ENCODE assay signal across 34 cellular contexts in the genomic region with DNA sequence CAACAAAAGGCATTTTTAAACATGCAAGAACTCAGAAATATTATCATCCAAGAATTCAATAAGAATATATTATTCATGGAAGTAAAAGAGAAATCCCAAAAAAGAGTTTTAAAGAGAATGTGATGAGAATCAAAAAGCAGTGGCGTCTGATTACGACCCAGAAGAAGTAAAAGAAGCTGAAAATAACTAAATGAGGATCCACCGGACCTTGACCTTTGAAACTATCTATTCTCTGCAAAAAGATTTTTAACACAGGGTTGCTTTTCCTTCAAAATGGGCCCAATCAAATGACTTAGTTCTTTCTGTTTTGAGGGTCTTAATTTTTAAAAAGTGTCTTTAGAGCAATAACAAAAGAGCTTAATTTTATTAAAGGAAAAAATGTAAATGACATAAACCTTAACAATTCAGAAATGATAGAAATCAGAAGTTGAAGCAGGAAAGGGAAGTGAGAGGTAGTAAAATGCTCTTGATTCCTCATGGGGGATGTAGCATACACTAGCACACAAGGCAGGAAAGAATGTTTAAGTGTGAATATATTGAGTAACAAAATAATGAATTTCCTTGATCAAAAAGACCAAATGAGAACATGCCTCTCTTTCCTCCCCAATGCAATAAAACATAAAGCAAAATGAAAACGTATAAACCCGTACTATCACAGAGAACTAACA.
DNase-seq lines count a peak whose midpoint lies in the region; ATAC-seq, FAIRE-seq and TF ChIP-seq lines count a peak whose summit lies in the region.
"Had no signal": no experiment of that assay in that cellular context is flagged by ENCODE, and none has a peak within 500 bp of the region (broad histone marks: within the 10 kb centered on the region; RNA-seq: fewer than 3 reads in every experiment).

No MANE protein-coding gene starts in this region.

- H2AFZ ChIP-seq in osteoblast (ENCODE audit: low read length) = no peak overlapping the region

- H3K9me3 Mint-ChIP-seq in CD14-positive monocyte (peaks cover 2 to 12% (median 3%) of the 10 kb centered on the region in 7 donors), activated B cell treated with CpG ODN at 0.5 μM for 24 hours (no peaks in the 10 kb centered on the region)
- H3K9me3 Mint-ChIP-seq in activated naive CD4-positive, alpha-beta T cell treated with anti-CD3 and anti-CD28 coated beads, Interleukin-2, amount 50 U/mL, for 72 hours = peaks cover 0 to 6% of the 10 kb centered on the region in 2 donors

- H3K9me3 ChIP-seq in osteoblast (ENCODE audit: low read depth, low read length) = no peaks in the 10 kb centered on the region
- H3K9me3 ChIP-seq: esophagus squamous epithelium, gastrocnemius medialis, ovary, thoracic aorta, vagina had no signal

- POLR2A ChIA-PET in activated B cell treated with CpG ODN at 0.5 μM for 24 hours (lab: Charles Lee) = interaction anchor here (0.7 to 1.1 kb wide), 4 partner anchors 10 to 223 kb away, joined by 3 to 6 read pairs (median 3); a partner anchor contains a TSS

- peaks cover 40% of the 10 kb centered on the region for H3K4me1 Mint-ChIP-seq in CD14-positive monocyte
- H3K4me1 Mint-ChIP-seq in activated B cell treated with CpG ODN at 0.5 μM for 24 hours = peaks cover 38% of the 10 kb centered on the region
- H3K4me1 Mint-ChIP-seq: activated naive CD4-positive, alpha-beta T cell treated with anti-CD3 and anti-CD28 coated beads, Interleukin-2, amount 50 U/mL, for 24 hours had no signal

- H3K27me3 ChIP-seq in osteoblast (ENCODE audit: insufficient read depth, low read length) = no peaks in the 10 kb centered on the region
- H3K27me3 ChIP-seq: cardiac muscle cell, esophagus squamous epithelium, gastrocnemius medialis, ovary, vagina had no signal

- H3K36me3 ChIP-seq in osteoblast (ENCODE audit: insufficient read depth, low read length) = no peaks in the 10 kb centered on the region
- H3K36me3 ChIP-seq: cardiac muscle cell, esophagus squamous epithelium, gastrocnemius medialis, ovary, thoracic aorta, vagina had no signal

- no peaks in the 10 kb centered on the region for H3K4me1 ChIP-seq in osteoblast (ENCODE audit: insufficient read depth, low read length)
- H3K4me1 ChIP-seq: esophagus squamous epithelium, gastrocnemius medialis, vagina had no signal

- peaks cover 0 to 3% (median 3%) of the 10 kb centered on the region in 3 donors for H3K27me3 Mint-ChIP-seq in CD14-positive monocyte (ENCODE audit: low read depth in 3 of 3)
- no peaks in the 10 kb centered on the region for H3K27me3 Mint-ChIP-seq in activated B cell treated with CpG ODN at 0.5 μM for 24 hours

- H3K36me3 Mint-ChIP-seq in CD14-positive monocyte (peaks cover 0 to 2% of the 10 kb centered on the region in 2 donors), activated B cell treated with CpG ODN at 0.5 μM for 24 hours (ENCODE audit: low read depth) (no peaks in the 10 kb centered on the region)
- H3K36me3 Mint-ChIP-seq in activated naive CD4-positive, alpha-beta T cell treated with anti-CD3 and anti-CD28 coated beads, Interleukin-2, amount 50 U/mL, for 72 hours = no peaks in the 10 kb centered on the region
- H3K36me3 Mint-ChIP-seq: activated naive CD4-positive, alpha-beta T cell treated with anti-CD3 and anti-CD28 coated beads, Interleukin-2, amount 50 U/mL, for 24 hours; natural killer cell treated with Interleukin-12 subunit alpha and Interleukin-12 subunit beta and Interleukin-15 and Interleukin-18, amount 100 ng/mL, for 72 hours had no signal

- ATAC-seq in activated B cell treated with CpG ODN at 0.5 μM for 24 hours (ENCODE audit: low read depth) (peak; percentile 80), HG02938 (IDR thresholded peaks at IDR 0.05; ENCODE audit: unreplicated experiment) (no peak)
- no peak for ATAC-seq in activated naive CD4-positive, alpha-beta T cell treated with anti-CD3 and anti-CD28 coated beads, Interleukin-2, amount 50 U/mL, for 72 hours
- ATAC-seq: gastrocnemius medialis; left lobe of liver; natural killer cell treated with Interleukin-12 subunit alpha and Interleukin-12 subunit beta and Interleukin-15 and Interleukin-18, amount 100 ng/mL, for 72 hours had no signal

- peak; percentile 93 for FAIRE-seq in GM19239 (lab: Jason Lieb, UNC)
- FAIRE-seq: D721Med had no signal

- no peak overlapping the region for H3K4me3 ChIP-seq in osteoblast (ENCODE audit: insufficient read depth, low read length)
- H3K4me3 ChIP-seq: cardiac muscle cell, esophagus squamous epithelium, gastrocnemius medialis, ovary, SK-N-MC, thoracic aorta, vagina had no signal

- H3K4me3 Mint-ChIP-seq in CD14-positive monocyte = peak overlapping the region; percentile 6 to 69
- peak overlapping the region; percentile 24 for H3K4me3 Mint-ChIP-seq in activated B cell treated with CpG ODN at 0.5 μM for 24 hours
- H3K4me3 Mint-ChIP-seq: activated CD4-positive, alpha-beta T cell treated with anti-CD3 and anti-CD28 coated beads, Interleukin-2, amount 10 ng/mL, durations not matched to agents 7 days and 5 days; activated naive CD4-positive, alpha-beta T cell treated with anti-CD3 and anti-CD28 coated beads, Interleukin-2, amount 50 U/mL, for 24 hours; activated T-helper 1 cell treated with anti-CD3 and anti-CD28 coated beads, Interleukin-12 subunit alpha, Interleukin-12 subunit beta, Interleukin-2, Interleukin-4 antibody, amounts not matched to agents 30 ng/mL and 10 ng/mL and 1 ng/mL, durations not matched to agents 14 hours and 24 hours and 36 hours; natural killer cell treated with Interleukin-12 subunit alpha and Interleukin-12 subunit beta and Interleukin-15 and Interleukin-18, amount 100 ng/mL, for 72 hours had no signal

- no peaks in the 10 kb centered on the region for H3K79me2 ChIP-seq in osteoblast (ENCODE audit: insufficient read depth, low read length)

- H3K27ac ChIP-seq in osteoblast (ENCODE audit: low read depth, low read length) = no peak overlapping the region
- H3K27ac ChIP-seq: C4-2B, cardiac muscle cell, esophagus squamous epithelium, gastrocnemius medialis, ovary, SK-N-MC, thoracic aorta, vagina, VCaP had no signal

- in situ Hi-C loops in KBM-7 (cut with MboI; ENCODE audit: low pct_unique_long_range_greater_than_20kb, low sequenced_read_pairs) = no loop called here

- intact Hi-C loops in CD14-positive monocyte (cut with micrococcal nuclease) (no loop called here), activated B cell treated with CpG ODN at 0.5 μM for 24 hours (cut with micrococcal nuclease) (loop anchor here (2.0 kb wide), 1 partner anchor 18 kb away; no protein-coding TSS in a partner anchor)

- H3K27ac Mint-ChIP-seq in CD14-positive monocyte (peak overlapping the region; percentile 76 to 88 (median 84)), activated B cell treated with CpG ODN at 0.5 μM for 24 hours (peak overlapping the region; percentile 68)
- H3K27ac Mint-ChIP-seq in activated naive CD4-positive, alpha-beta T cell treated with anti-CD3 and anti-CD28 coated beads, Interleukin-2, amount 50 U/mL, for 72 hours = no peak overlapping the region
- H3K27ac Mint-ChIP-seq: activated CD4-positive, alpha-beta T cell treated with anti-CD3 and anti-CD28 coated beads, Interleukin-2, amount 10 ng/mL, durations not matched to agents 7 days and 5 days; activated naive CD4-positive, alpha-beta T cell treated with anti-CD3 and anti-CD28 coated beads, Interleukin-2, amount 50 U/mL, for 24 hours; activated T-helper 1 cell treated with anti-CD3 and anti-CD28 coated beads, Interleukin-12 subunit alpha, Interleukin-12 subunit beta, Interleukin-2, Interleukin-4 antibody, amounts not matched to agents 30 ng/mL and 10 ng/mL and 1 ng/mL, durations not matched to agents 14 hours and 24 hours and 36 hours; natural killer cell treated with Interleukin-12 subunit alpha and Interleukin-12 subunit beta and Interleukin-15 and Interleukin-18, amount 100 ng/mL, for 72 hours had no signal

- no peaks in the 10 kb centered on the region for H4K20me1 ChIP-seq in osteoblast (ENCODE audit: insufficient read depth, low read length)

- no peak for DNase-seq in CD14-positive monocyte (ENCODE audit: low spot score)
- DNase-seq in GM19239 (ENCODE audit: insufficient read length, low spot score) = no peak
- DNase-seq in KBM-7 = peak; percentile 27
- DNase-seq in activated B cell treated with CpG ODN at 0.5 μM for 24 hours = no peak
- DNase-seq in activated naive CD4-positive, alpha-beta T cell treated with anti-CD3 and anti-CD28 coated beads, Interleukin-2, amount 50 U/mL, for 72 hours (ENCODE audit: low spot score in 2 of 2) = no peak
- DNase-seq in osteoblast (ENCODE audit: insufficient read length, low spot score, missing footprints) = no peak
- no peak for DNase-seq in middle frontal gyrus (ENCODE audit: extremely low spot score, low spot score)
- DNase-seq: ACHN; activated CD4-positive, alpha-beta T cell treated with anti-CD3 and anti-CD28 coated beads, Interleukin-2, amount 10 ng/mL, durations not matched to agents 7 days and 5 days; aorta; EL; esophagus squamous epithelium; gastrocnemius medialis; H7; hippocampal formation; MM.1S; NCI-H510A; ovary; retina; stimulated activated CD4-positive, alpha-beta T cell treated with anti-CD3 and anti-CD28 coated beads, Interleukin-4, amount 100 ng/mL, for 1 hour; stimulated activated naive CD4-positive, alpha-beta T cell; T-helper 2 cell had no signal

- no peak overlapping the region for H3K4me2 ChIP-seq in osteoblast (ENCODE audit: insufficient read depth, low read length)

- TF ChIP-seq CTCF in CD14-positive monocyte (IDR thresholded peaks at IDR 0.05) (no peak), activated B cell treated with CpG ODN at 0.5 μM for 24 hours (IDR thresholded peaks at IDR 0.05) (no peak), osteoblast (IDR thresholded peaks at IDR 0.05; ENCODE audit: extremely low read depth, low read depth, low read length) (no peak)

- CTCF ChIA-PET in activated B cell treated with CpG ODN at 0.5 μM for 24 hours (lab: Charles Lee) = no interaction called here

Comparison
In these comparisons a context has a peak if more than half of its experiments do, and no peak if none do; other contexts are left out.
1. H3K27ac Mint-ChIP-seq: peak in CD14-positive monocyte (7 of 7) and activated B cell treated with CpG ODN at 0.5 μM for 24 hours (single experiment); none in activated naive CD4-positive, alpha-beta T cell treated with anti-CD3 and anti-CD28 coated beads, Interleukin-2, amount 50 U/mL, for 72 hours (0 of 2).